8 cellular contexts compared by ENCODE assay signal in the genomic region with DNA sequence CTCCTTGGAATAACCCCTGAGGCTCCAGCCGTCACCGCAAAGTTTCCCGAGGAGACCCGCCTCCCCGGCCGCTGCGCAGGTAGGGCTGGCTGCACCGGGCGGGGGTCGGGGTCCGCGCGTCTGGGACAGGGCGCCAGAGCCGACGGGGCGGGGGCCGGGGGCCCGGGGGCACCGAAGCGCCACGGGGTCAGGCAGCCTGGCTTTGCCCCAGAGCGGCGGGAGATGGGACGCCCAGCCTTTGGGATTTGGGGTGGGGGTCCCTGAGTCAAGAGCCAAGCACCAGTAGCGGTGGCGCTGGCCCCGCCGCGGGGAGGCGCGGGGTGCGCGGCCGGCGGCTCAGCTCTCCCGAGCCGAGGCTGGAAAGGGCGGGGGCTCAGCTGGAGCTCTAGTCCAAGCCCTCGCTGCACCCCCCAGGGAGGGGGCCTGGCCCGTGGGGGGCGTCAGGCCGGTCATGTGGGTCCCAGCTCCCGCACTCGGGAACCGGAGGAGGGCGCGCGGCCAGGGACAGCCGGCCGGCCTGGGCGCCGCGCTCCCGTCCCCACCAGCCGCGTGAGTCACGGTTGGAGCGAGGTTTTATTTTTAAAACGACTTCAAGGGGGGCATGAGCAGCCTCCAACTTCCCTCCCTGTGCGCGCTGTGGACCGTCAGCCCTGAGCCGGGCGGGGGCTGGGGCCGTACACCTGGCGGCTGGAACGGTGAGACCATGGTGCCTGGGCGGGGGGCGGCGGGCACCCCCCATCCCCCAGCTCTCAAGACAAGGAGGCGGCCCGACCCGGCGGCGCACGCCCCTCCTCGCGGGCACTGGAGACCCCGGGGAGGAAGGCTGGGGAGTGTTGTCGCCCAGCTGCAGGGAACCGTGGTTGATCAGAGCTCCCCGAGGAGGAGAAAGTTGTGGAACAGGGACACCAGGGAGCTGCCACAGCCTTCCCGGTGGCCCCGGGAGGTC. TPM values are rescaled to one million over a fixed set of nuclear protein-coding genes. Genes with fewer than 3 reads are reported as not detected.
DNase-seq lines count a peak whose midpoint lies in the region; ATAC-seq, FAIRE-seq and TF ChIP-seq lines count a peak whose summit lies in the region.

No MANE protein-coding gene starts in this region.

- peak overlapping the region; percentile 53 to 75 (median 69) for H3K4me3 ChIP-seq in BLaER1 treated with 17β-estradiol and CSF1 and Interleukin-3, amounts not matched to agents 10 nM and 100 nM
- no peak overlapping the region for H3K4me3 ChIP-seq in NB4 (ENCODE audit: low read depth, low read length)
- H3K4me3 ChIP-seq in ectodermal cell (ENCODE audit: insufficient read depth, low read depth, low read length) = peak overlapping the region; percentile 43

- peak; percentile 75 for DNase-seq in NB4 (ENCODE audit: low read depth)
- DNase-seq in middle frontal gyrus (ENCODE audit: extremely low spot score, low spot score) = peak; percentile 25
- no peak for DNase-seq in D721Med (ENCODE audit: insufficient read length, low spot score)
- no peak for DNase-seq in stimulated activated naive CD4-positive, alpha-beta T cell (lab: John Stamatoyannopoulos, UW)

- H4K20me1 ChIP-seq in BLaER1 treated with 17β-estradiol and CSF1 and Interleukin-3, amounts not matched to agents 10 nM and 100 nM = peaks cover 27 to 90% (median 65%) of the 10 kb centered on the region in 11 experiments; a peak in 20 of 22 replicates

- peak overlapping the region; percentile 82 to 100 (median 99) for H3K4me2 ChIP-seq in BLaER1 treated with 17β-estradiol and CSF1 and Interleukin-3, amounts not matched to agents 10 nM and 100 nM

- no peak for ATAC-seq in HG03432 (IDR thresholded peaks at IDR 0.05; ENCODE audit: unreplicated experiment)
- ATAC-seq in esophagus mucosa = no peak

- H3K27me3 ChIP-seq in BLaER1 treated with 17β-estradiol and CSF1 and Interleukin-3, amounts not matched to agents 10 nM and 100 nM = peaks cover 11 to 56% (median 16%) of the 10 kb centered on the region in 11 experiments; a peak in 20 of 22 replicates
- peaks cover 60% of the 10 kb centered on the region for H3K27me3 ChIP-seq in ectodermal cell (ENCODE audit: control insufficient read depth, insufficient read depth, low read length, poor library complexity, severe bottlenecking)

- WGBS in ectodermal cell, 2 experiments = 1% methylated on average over 85 of the region's 85 CpGs

- H3K27ac ChIP-seq in BLaER1 treated with 17β-estradiol and CSF1 and Interleukin-3, amounts not matched to agents 10 nM and 100 nM = peak overlapping the region in 8 of 11 experiments; percentile 42 to 69 (median 56); a peak in 17 of 22 replicates
- no peak overlapping the region for H3K27ac ChIP-seq in ectodermal cell (ENCODE audit: insufficient read depth, low read depth, low read length, poor library complexity, severe bottlenecking)

- H3K9ac ChIP-seq in BLaER1 treated with 17β-estradiol and CSF1 and Interleukin-3, amounts not matched to agents 10 nM and 100 nM = peak overlapping the region; percentile 60 to 84 (median 75)

- no peak for TF ChIP-seq POLR2A in NB4 (IDR thresholded peaks at IDR 0.05; ENCODE audit: extremely low read depth, insufficient read length)

- TF ChIP-seq CTCF in NB4 (IDR thresholded peaks at IDR 0.05; ENCODE audit: low read depth, low read length) = no peak
- TF ChIP-seq CTCF in D721Med (IDR thresholded peaks at IDR 0.05; ENCODE audit: insufficient read depth, missing control alignments) = no peak

- H3K9me3 ChIP-seq in BLaER1 treated with 17β-estradiol and CSF1 and Interleukin-3, amounts not matched to agents 10 nM and 100 nM (replicated peaks in 1 of 11) = no peaks in the 10 kb centered on the region
- no peaks in the 10 kb centered on the region for H3K9me3 ChIP-seq in ectodermal cell (ENCODE audit: control insufficient read depth, low read length)

- H3K4me1 ChIP-seq in BLaER1 treated with 17β-estradiol and CSF1 and Interleukin-3, amounts not matched to agents 10 nM and 100 nM = peaks cover 16 to 82% (median 58%) of the 10 kb centered on the region in 10 experiments
- H3K4me1 ChIP-seq in ectodermal cell (ENCODE audit: control insufficient read depth, insufficient read depth, low read length) = peaks cover 21% of the 10 kb centered on the region

- no peak for FAIRE-seq in D721Med (lab: Jason Lieb, UNC)

- no peaks in the 10 kb centered on the region for H3K36me3 ChIP-seq in BLaER1 treated with 17β-estradiol and CSF1 and Interleukin-3, amounts not matched to agents 10 nM and 100 nM
- H3K36me3 ChIP-seq in ectodermal cell (ENCODE audit: control insufficient read depth, insufficient read depth, low read length) = no peaks in the 10 kb centered on the region

RNA-seq across cellular contexts. Expression of a gene that starts 0.6 kb away (rescaled TPM):
- polyA plus RNA-seq in ectodermal cell (2013, experiment 1 of 4) = 1.3 TPM
- polyA plus RNA-seq in ectodermal cell (2013, experiment 2 of 4) = 1.5 TPM
- polyA plus RNA-seq in ectodermal cell (2013, experiment 3 of 4) = 0.96 TPM
- 1.5 TPM for polyA plus RNA-seq in ectodermal cell (2013, experiment 4 of 4)
- total RNA-seq in esophagus mucosa = not detected

RNA-seq across cellular contexts. Expression of a gene that starts 50.1 kb away (rescaled TPM):
- 143 TPM for polyA plus RNA-seq in ectodermal cell (2013, experiment 1 of 4)
- 147 TPM for polyA plus RNA-seq in ectodermal cell (2013, experiment 2 of 4)
- polyA plus RNA-seq in ectodermal cell (2013, experiment 3 of 4) = 132 TPM
- polyA plus RNA-seq in ectodermal cell (2013, experiment 4 of 4) = 139 TPM
- 78.9 TPM for total RNA-seq in esophagus mucosa

Comparison
In these comparisons a context has a peak if more than half of its experiments do, and no peak if none do; other contexts are left out.
1. DNase-seq: peak in NB4 (single experiment) and middle frontal gyrus (single experiment); none in D721Med (single experiment) and stimulated activated naive CD4-positive, alpha-beta T cell (0 of 6).